Comparison of ENCODE assay signal across 22 cellular contexts in genomic region chr3:152128356-152128755, GRCh38.
"Had no signal": no experiment of that assay in that cellular context is flagged by ENCODE, and none has a peak within 500 bp of the region (broad histone marks: within the 10 kb centered on the region; RNA-seq: fewer than 3 reads in every experiment).

No MANE protein-coding gene starts in this region.

- H3K36me3 ChIP-seq: brain microvascular endothelial cell, cardiac muscle cell had no signal

- ATAC-seq: activated CD8-positive, alpha-beta T cell treated with anti-CD3 and anti-CD28 coated beads for 36 hours; activated naive CD4-positive, alpha-beta T cell treated with anti-CD3 and anti-CD28 coated beads, Interleukin-2, amount 50 U/mL, for 72 hours; activated naive CD8-positive, alpha-beta T cell treated with anti-CD3 and anti-CD28 coated beads, Interleukin-2, amount 50 U/mL, for 24 hours; activated T-cell treated with anti-CD3 and anti-CD28 coated beads, Interleukin-2, amount 50 U/mL, for 72 hours; PC-3; T-cell had no signal

- DNase-seq: activated CD4-positive, CD25-positive, alpha-beta regulatory T cell; activated CD8-positive, alpha-beta memory T cell treated with anti-CD3 and anti-CD28 coated beads, Interleukin-2, amount 50 U/mL, for 4 hours; activated CD8-positive, alpha-beta T cell treated with anti-CD3 and anti-CD28 coated beads for 36 hours; activated naive CD4-positive, alpha-beta T cell; activated naive CD8-positive, alpha-beta T cell treated with anti-CD3 and anti-CD28 coated beads, Interleukin-2, amount 50 U/mL, for 24 hours; activated T-cell treated with anti-CD3 and anti-CD28 coated beads, Interleukin-2, amount 50 U/mL, for 72 hours; amygdala; brain microvascular endothelial cell; MV-4-11; NCI-H1092 treated with DMSO at 0.1 percent for 48 hours; NCI-H1417 treated with DMSO at 0.1 percent for 48 hours; NCI-H1694 treated with DMSO at 0.1 percent for 48 hours; NCI-H2081; NCI-H510A treated with DMSO at 0.1 percent for 48 hours; NCI-H69; PC-3; SHP77; T-cell had no signal

- H3K27me3 ChIP-seq: brain microvascular endothelial cell, cardiac muscle cell had no signal

- H3K27ac Mint-ChIP-seq: activated CD8-positive, alpha-beta T cell treated with anti-CD3 and anti-CD28 coated beads for 36 hours; activated naive CD4-positive, alpha-beta T cell treated with anti-CD3 and anti-CD28 coated beads, Interleukin-2, amount 50 U/mL, for 72 hours; activated naive CD8-positive, alpha-beta T cell treated with anti-CD3 and anti-CD28 coated beads, Interleukin-2, amount 50 U/mL, for 24 hours; activated T-cell treated with anti-CD3 and anti-CD28 coated beads, Interleukin-2, amount 50 U/mL, for 72 hours; T-cell had no signal

- H3K4me3 ChIP-seq: cardiac muscle cell had no signal

- H3K9me3 Mint-ChIP-seq: activated CD8-positive, alpha-beta T cell treated with anti-CD3 and anti-CD28 coated beads for 36 hours; activated naive CD4-positive, alpha-beta T cell treated with anti-CD3 and anti-CD28 coated beads, Interleukin-2, amount 50 U/mL, for 72 hours; activated naive CD8-positive, alpha-beta T cell treated with anti-CD3 and anti-CD28 coated beads, Interleukin-2, amount 50 U/mL, for 24 hours; activated T-cell treated with anti-CD3 and anti-CD28 coated beads, Interleukin-2, amount 50 U/mL, for 72 hours; T-cell had no signal

- H3K4me3 Mint-ChIP-seq: activated CD8-positive, alpha-beta T cell treated with anti-CD3 and anti-CD28 coated beads for 36 hours; activated naive CD8-positive, alpha-beta T cell treated with anti-CD3 and anti-CD28 coated beads, Interleukin-2, amount 50 U/mL, for 24 hours; activated T-cell treated with anti-CD3 and anti-CD28 coated beads, Interleukin-2, amount 50 U/mL, for 72 hours; T-cell had no signal

- H3K27ac ChIP-seq: brain microvascular endothelial cell, cardiac muscle cell, VCaP had no signal

- H3K36me3 Mint-ChIP-seq: activated naive CD4-positive, alpha-beta T cell treated with anti-CD3 and anti-CD28 coated beads, Interleukin-2, amount 50 U/mL, for 72 hours; T-cell had no signal

- H3K27me3 Mint-ChIP-seq: activated CD8-positive, alpha-beta T cell treated with anti-CD3 and anti-CD28 coated beads for 36 hours; T-cell had no signal

- FAIRE-seq: RCC 7860 had no signal
